Comparison of ENCODE assay signal across 2 cellular contexts in the genomic region with DNA sequence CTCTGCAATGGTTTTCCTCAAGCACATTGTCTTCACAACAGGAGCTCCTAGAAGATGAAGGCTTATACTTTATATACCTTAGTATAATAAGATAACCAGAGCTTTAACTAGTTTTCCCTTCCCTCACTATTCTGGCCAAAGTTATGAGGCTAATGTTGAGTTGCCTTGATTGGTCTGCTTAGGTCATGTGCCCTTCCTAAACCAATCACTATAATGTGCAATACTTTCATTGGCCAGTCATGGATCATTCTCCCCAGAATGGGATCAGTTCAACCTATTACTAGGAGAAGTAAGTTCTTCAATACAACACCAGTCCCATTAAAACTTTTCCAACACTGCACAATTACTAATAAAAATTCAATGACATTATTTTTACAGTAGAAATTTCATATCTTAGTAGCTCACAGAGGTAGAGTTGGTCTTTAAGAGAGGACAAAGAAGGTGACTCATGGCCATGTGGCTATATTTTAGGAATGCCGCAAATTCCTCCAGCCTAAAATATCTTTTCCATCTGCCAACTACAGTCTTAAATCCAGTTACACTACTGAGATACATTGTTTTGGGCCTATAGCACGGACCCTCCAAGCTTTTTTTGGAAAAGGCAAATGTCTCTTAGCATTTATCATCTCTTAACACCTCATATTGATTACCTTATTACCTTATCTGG.
TF ChIP-seq lines count a peak whose summit lies in the region.

No MANE protein-coding gene starts in this region.

TF ChIP-seq in K562, 482 proteins besides CTCF, POLR2A, EP300 and RAD21 (continues in another document):
- TF ChIP-seq POLR2G (IDR thresholded peaks at IDR 0.05; ENCODE audit: low read depth, low read length) (no peak), MTA1 (IDR thresholded peaks at IDR 0.05; ENCODE audit: borderline replicate concordance) (no peak), TCF3 (CRISPR knock-in tag; IDR thresholded peaks at IDR 0.05) (no peak), ZHX1 (conservative IDR thresholded peaks at IDR 0.05; ENCODE audit: low read length) (no peak), ZNF717 (CRISPR knock-in tag; IDR thresholded peaks at IDR 0.05) (no peak), IRF2 (CRISPR knock-in tag; IDR thresholded peaks at IDR 0.05) (no peak), ZNF3 (CRISPR knock-in tag; IDR thresholded peaks at IDR 0.05) (no peak), MCM7 (IDR thresholded peaks at IDR 0.05) (no peak), NFYB (IDR thresholded peaks at IDR 0.05; ENCODE audit: extremely low read depth, insufficient read length) (peak; percentile 45), SMAD4 (CRISPR knock-in tag; conservative IDR thresholded peaks at IDR 0.05) (no peak), GATAD2A (IDR thresholded peaks at IDR 0.05) (no peak), SMARCB1 (IDR thresholded peaks at IDR 0.05; ENCODE audit: insufficient read length, low read depth) (no peak), ZNF134 (CRISPR knock-in tag; conservative IDR thresholded peaks at IDR 0.05) (no peak), STAT6 (CRISPR knock-in tag; IDR thresholded peaks at IDR 0.05) (no peak), MTA3 (IDR thresholded peaks at IDR 0.05; ENCODE audit: borderline replicate concordance) (no peak), ZC3H4 (CRISPR knock-in tag; IDR thresholded peaks at IDR 0.05; ENCODE audit: borderline replicate concordance) (no peak), TCF7 (IDR thresholded peaks at IDR 0.05; ENCODE audit: borderline replicate concordance) (no peak)
- TF ChIP-seq, protein P1, sequence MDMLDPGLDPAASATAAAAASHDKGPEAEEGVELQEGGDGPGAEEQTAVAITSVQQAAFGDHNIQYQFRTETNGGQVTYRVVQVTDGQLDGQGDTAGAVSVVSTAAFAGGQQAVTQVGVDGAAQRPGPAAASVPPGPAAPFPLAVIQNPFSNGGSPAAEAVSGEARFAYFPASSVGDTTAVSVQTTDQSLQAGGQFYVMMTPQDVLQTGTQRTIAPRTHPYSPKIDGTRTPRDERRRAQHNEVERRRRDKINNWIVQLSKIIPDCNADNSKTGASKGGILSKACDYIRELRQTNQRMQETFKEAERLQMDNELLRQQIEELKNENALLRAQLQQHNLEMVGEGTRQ (CRISPR knock-in tag; IDR thresholded peaks at IDR 0.05), result peak; percentile 61
- TF ChIP-seq, protein P2, sequence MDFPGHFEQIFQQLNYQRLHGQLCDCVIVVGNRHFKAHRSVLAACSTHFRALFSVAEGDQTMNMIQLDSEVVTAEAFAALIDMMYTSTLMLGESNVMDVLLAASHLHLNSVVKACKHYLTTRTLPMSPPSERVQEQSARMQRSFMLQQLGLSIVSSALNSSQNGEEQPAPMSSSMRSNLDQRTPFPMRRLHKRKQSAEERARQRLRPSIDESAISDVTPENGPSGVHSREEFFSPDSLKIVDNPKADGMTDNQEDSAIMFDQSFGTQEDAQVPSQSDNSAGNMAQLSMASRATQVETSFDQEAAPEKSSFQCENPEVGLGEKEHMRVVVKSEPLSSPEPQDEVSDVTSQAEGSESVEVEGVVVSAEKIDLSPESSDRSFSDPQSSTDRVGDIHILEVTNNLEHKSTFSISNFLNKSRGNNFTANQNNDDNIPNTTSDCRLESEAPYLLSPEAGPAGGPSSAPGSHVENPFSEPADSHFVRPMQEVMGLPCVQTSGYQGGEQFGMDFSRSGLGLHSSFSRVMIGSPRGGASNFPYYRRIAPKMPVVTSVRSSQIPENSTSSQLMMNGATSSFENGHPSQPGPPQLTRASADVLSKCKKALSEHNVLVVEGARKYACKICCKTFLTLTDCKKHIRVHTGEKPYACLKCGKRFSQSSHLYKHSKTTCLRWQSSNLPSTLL (IDR thresholded peaks at IDR 0.05), result no peak
- TF ChIP-seq, protein P3, sequence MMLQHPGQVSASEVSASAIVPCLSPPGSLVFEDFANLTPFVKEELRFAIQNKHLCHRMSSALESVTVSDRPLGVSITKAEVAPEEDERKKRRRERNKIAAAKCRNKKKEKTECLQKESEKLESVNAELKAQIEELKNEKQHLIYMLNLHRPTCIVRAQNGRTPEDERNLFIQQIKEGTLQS (IDR thresholded peaks at IDR 0.05), result no peak
- TF ChIP-seq, protein P3 (CRISPR knock-in tag; conservative IDR thresholded peaks at IDR 0.05), result no peak

TF ChIP-seq in HepG2, 621 proteins besides CTCF, POLR2A, EP300 and RAD21:
- TF ChIP-seq RFX3 (CRISPR knock-in tag; IDR thresholded peaks at IDR 0.05), result no peak
- TF ChIP-seq KIAA2018 (CRISPR knock-in tag; IDR thresholded peaks at IDR 0.05; ENCODE audit: borderline replicate concordance), result no peak
- no peak for TF ChIP-seq EED (CRISPR knock-in tag; IDR thresholded peaks at IDR 0.05)
- no peak for TF ChIP-seq ZNF317 (CRISPR knock-in tag; IDR thresholded peaks at IDR 0.05)
